ENCODE assay signal across 18 cellular contexts in the genomic region with DNA sequence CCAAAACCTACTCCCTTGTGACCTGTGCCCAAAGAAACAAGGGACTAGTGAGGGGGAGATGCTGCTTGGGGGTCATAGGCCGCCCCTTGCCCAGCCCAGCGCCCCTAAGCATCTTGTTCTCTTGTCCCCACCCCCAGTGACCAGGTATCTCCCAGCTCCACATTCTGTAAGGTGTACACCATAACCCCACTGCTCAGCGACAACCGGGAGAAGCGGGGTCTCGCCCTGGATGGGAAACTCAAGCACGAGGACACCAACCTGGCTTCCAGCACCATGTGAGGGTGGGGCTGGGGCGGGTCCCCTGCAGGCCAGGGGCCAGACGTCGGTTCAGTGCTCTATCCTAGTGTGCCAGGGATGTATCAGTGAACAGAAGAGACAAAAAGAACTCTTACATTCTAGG. TPM values are rescaled to one million over a fixed set of nuclear protein-coding genes. Genes with fewer than 3 reads are reported as not detected.
DNase-seq lines count a peak whose midpoint lies in the region; ATAC-seq, FAIRE-seq and TF ChIP-seq lines count a peak whose summit lies in the region.
"Had no signal": no experiment of that assay in that cellular context is flagged by ENCODE, and none has a peak within 500 bp of the region (broad histone marks: within the 10 kb centered on the region; RNA-seq: fewer than 3 reads in every experiment).

No MANE protein-coding gene starts in this region.

- no peak for TF ChIP-seq EP300 in A549 (IDR thresholded peaks at IDR 0.05)
- no peak for TF ChIP-seq EP300 in gastroesophageal sphincter (IDR thresholded peaks at IDR 0.05)
- TF ChIP-seq EP300 in upper lobe of left lung (IDR thresholded peaks at IDR 0.05): no peak

- H3K27me3 ChIP-seq in PC-9 (ENCODE audit: insufficient read depth, low read depth): no peaks in the 10 kb centered on the region
- no peaks in the 10 kb centered on the region for H3K27me3 ChIP-seq in gastroesophageal sphincter
- no peaks in the 10 kb centered on the region for H3K27me3 ChIP-seq in upper lobe of left lung

- no peaks in the 10 kb centered on the region for H3K79me2 ChIP-seq in PC-9 (ENCODE audit: low read depth)

- ATAC-seq in activated CD4-positive, alpha-beta T cell treated with anti-CD3 and anti-CD28 coated beads for 36 hours: no peak
- ATAC-seq in A549 (no peak; a peak in 2 of 6 replicates), gastroesophageal sphincter (no peak), upper lobe of left lung (ENCODE audit: low FRiP score in 2 of 2) (no peak)
- no peak for ATAC-seq in natural killer cell treated with Interleukin-12 subunit alpha and Interleukin-12 subunit beta and Interleukin-15 and Interleukin-18, amount 100 ng/mL, for 72 hours

- BruUV-seq in PC-9 (replicated peaks; lab: Mats Ljungman, UMichigan): TSS peak; percentile 70

- H3K4me1 ChIP-seq in A549 (peaks cover 56% of the 10 kb centered on the region), PC-9 (replicated peaks; ENCODE audit: insufficient read depth) (peaks cover 24% of the 10 kb centered on the region), gastroesophageal sphincter (peaks cover 0 to 4% (median 0%) of the 10 kb centered on the region in 3 donors), upper lobe of left lung (peaks cover 0 to 26% (median 10%) of the 10 kb centered on the region in 4 donors)
- H3K4me1 ChIP-seq: HAP-1 had no signal

- peaks cover 14% of the 10 kb centered on the region for H3K4me1 Mint-ChIP-seq in activated CD4-positive, alpha-beta T cell treated with anti-CD3 and anti-CD28 coated beads for 36 hours
- H3K4me1 Mint-ChIP-seq in natural killer cell treated with Interleukin-12 subunit alpha and Interleukin-12 subunit beta and Interleukin-15 and Interleukin-18, amount 100 ng/mL, for 72 hours (ENCODE audit: low read depth in 2 of 2): peaks cover 72 to 76% of the 10 kb centered on the region in 2 donors

- H3K4me3 Mint-ChIP-seq in activated CD4-positive, alpha-beta T cell treated with anti-CD3 and anti-CD28 coated beads for 36 hours: no peak overlapping the region
- H3K4me3 Mint-ChIP-seq in natural killer cell treated with Interleukin-12 subunit alpha and Interleukin-12 subunit beta and Interleukin-15 and Interleukin-18, amount 100 ng/mL, for 72 hours: peak overlapping the region; percentile 83

- POLR2A ChIA-PET in activated CD4-positive, alpha-beta T cell treated with anti-CD3 and anti-CD28 coated beads for 36 hours (lab: Charles Lee): no interaction called here
- POLR2A ChIA-PET in A549 (lab: Yijun Ruan, JAX): interaction anchor here (0.7 to 3.6 kb wide), 4 partner anchors 9 to 223 kb away, joined by 3 to 25 read pairs (median 8); a partner anchor contains a TSS
- POLR2A ChIA-PET in PC-9 (lab: Charles Lee; ENCODE audit: unreplicated experiment): interaction anchor here (0.7 kb wide), 2 partner anchors 71 to 187 kb away, joined by 3 read pairs; no protein-coding TSS in a partner anchor

- no peak for TF ChIP-seq POLR2A in A549 (IDR thresholded peaks at IDR 0.05; ENCODE audit: low read length)
- no peak for TF ChIP-seq POLR2A in gastroesophageal sphincter (IDR thresholded peaks at IDR 0.05)
- no peak for TF ChIP-seq POLR2A in upper lobe of left lung (IDR thresholded peaks at IDR 0.05)

- peak overlapping the region; percentile 85 to 90 for H3K27ac ChIP-seq in A549
- no peak overlapping the region for H3K27ac ChIP-seq in PC-9
- no peak overlapping the region for H3K27ac ChIP-seq in gastroesophageal sphincter
- peak overlapping the region in 1 of 4 donors; percentile 34 for H3K27ac ChIP-seq in upper lobe of left lung
- H3K27ac ChIP-seq: C4-2B had no signal

- no peaks in the 10 kb centered on the region for H3K9me3 Mint-ChIP-seq in activated CD4-positive, alpha-beta T cell treated with anti-CD3 and anti-CD28 coated beads for 36 hours (ENCODE audit: low read depth)
- H3K9me3 Mint-ChIP-seq in natural killer cell treated with Interleukin-12 subunit alpha and Interleukin-12 subunit beta and Interleukin-15 and Interleukin-18, amount 100 ng/mL, for 72 hours: no peaks in the 10 kb centered on the region

- FAIRE-seq in A549 (lab: Jason Lieb, UNC): no peak
- FAIRE-seq: GM18507, RCC 7860 had no signal

- no peaks in the 10 kb centered on the region for H3K9me2 ChIP-seq in PC-9 (ENCODE audit: insufficient read depth)

- H3K36me3 Mint-ChIP-seq in activated CD4-positive, alpha-beta T cell treated with anti-CD3 and anti-CD28 coated beads for 36 hours (ENCODE audit: low read depth): peaks cover 32% of the 10 kb centered on the region
- peaks cover 34% of the 10 kb centered on the region for H3K36me3 Mint-ChIP-seq in natural killer cell treated with Interleukin-12 subunit alpha and Interleukin-12 subunit beta and Interleukin-15 and Interleukin-18, amount 100 ng/mL, for 72 hours

- no peak for DNase-seq in activated CD4-positive, alpha-beta T cell treated with anti-CD3 and anti-CD28 coated beads for 36 hours
- no peak for DNase-seq in activated CD4-positive, alpha-beta T cell treated with anti-CD3 and anti-CD28 coated beads, Interleukin-2, amount 50 U/mL, for 1 hour
- DNase-seq in A549 (ENCODE audit: low read depth in 1 of 2, low spot score in 1 of 2) (no peak), PC-9 (no peak), retina (no peak), upper lobe of left lung (no peak)
- peak; percentile 37 for DNase-seq in natural killer cell treated with Interleukin-12 subunit alpha and Interleukin-12 subunit beta and Interleukin-15 and Interleukin-18, amount 100 ng/mL, for 72 hours (ENCODE audit: low spot score)
- DNase-seq: 8988T, MV-4-11, NCI-H1417 treated with DMSO at 0.1 percent for 48 hours, NCI-H2029, NCI-H510A had no signal

- H3K36me3 ChIP-seq in PC-9 (ENCODE audit: low read depth) (no peaks in the 10 kb centered on the region), gastroesophageal sphincter (peaks cover 0 to 56% of the 10 kb centered on the region in 2 donors), upper lobe of left lung (peaks cover 3 to 49% (median 39%) of the 10 kb centered on the region in 4 donors)

- 67% methylated on average over 9 of the region's 10 CpGs for WGBS in A549 (ENCODE audit: missing lambda C conversion rate)
- WGBS in gastroesophageal sphincter (ENCODE audit: low coverage in 1 of 2), 2 donors: 100% methylated on average over 1 of the region's 10 CpGs; no CpG with 5 or more reads in 1 of the 2 donors
- 84 to 87% methylated on average over 10 of the region's 10 CpGs for WGBS in upper lobe of left lung, 2 donors

- H3K9me3 ChIP-seq in A549 (no peaks in the 10 kb centered on the region), PC-9 (ENCODE audit: insufficient read depth, low read depth) (no peaks in the 10 kb centered on the region), gastroesophageal sphincter (no peaks in the 10 kb centered on the region), upper lobe of left lung (no peaks in the 10 kb centered on the region)
- H3K9me3 ChIP-seq: HAP-1 had no signal

- TF ChIP-seq RAD21 in A549 (conservative IDR thresholded peaks at IDR 0.05 in 1 of 2, IDR thresholded peaks at IDR 0.05 in 1 of 2): no peak

- CTCF ChIA-PET in activated CD4-positive, alpha-beta T cell treated with anti-CD3 and anti-CD28 coated beads for 36 hours (lab: Charles Lee): no interaction called here
- CTCF ChIA-PET in A549 (lab: Yijun Ruan, JAX) (interaction anchor here (0.9 to 8.9 kb wide), 4 partner anchors 10 to 70 kb away, joined by 3 to 57 read pairs (median 37); a partner anchor contains a TSS), PC-9 (lab: Charles Lee) (interaction anchor here (0.5 kb wide), 1 partner anchor 520 kb away, joined by 3 read pairs; no protein-coding TSS in a partner anchor)

- peak overlapping the region; percentile 40 for H3K27ac Mint-ChIP-seq in activated CD4-positive, alpha-beta T cell treated with anti-CD3 and anti-CD28 coated beads for 36 hours
- peak overlapping the region; percentile 94 to 99 for H3K27ac Mint-ChIP-seq in natural killer cell treated with Interleukin-12 subunit alpha and Interleukin-12 subunit beta and Interleukin-15 and Interleukin-18, amount 100 ng/mL, for 72 hours

- H2AFZ ChIP-seq in PC-9: no peak overlapping the region

- intact Hi-C loops in activated CD4-positive, alpha-beta T cell treated with anti-CD3 and anti-CD28 coated beads for 36 hours (cut with DNase I, micrococcal nuclease): no loop called here
- intact Hi-C loops in PC-9 (cut with micrococcal nuclease; ENCODE audit: unreplicated experiment): no loop called here

- H3K4me3 ChIP-seq in A549: no peak overlapping the region
- no peak overlapping the region for H3K4me3 ChIP-seq in PC-9
- no peak overlapping the region for H3K4me3 ChIP-seq in gastroesophageal sphincter
- no peak overlapping the region for H3K4me3 ChIP-seq in upper lobe of left lung
- H3K4me3 ChIP-seq: HAP-1 had no signal

- H3K27me3 Mint-ChIP-seq in activated CD4-positive, alpha-beta T cell treated with anti-CD3 and anti-CD28 coated beads for 36 hours: no peaks in the 10 kb centered on the region
- no peaks in the 10 kb centered on the region for H3K27me3 Mint-ChIP-seq in natural killer cell treated with Interleukin-12 subunit alpha and Interleukin-12 subunit beta and Interleukin-15 and Interleukin-18, amount 100 ng/mL, for 72 hours

- H4K20me1 ChIP-seq in PC-9 (ENCODE audit: insufficient read depth): no peaks in the 10 kb centered on the region

- peaks cover 25% of the 10 kb centered on the region for H3F3A ChIP-seq in PC-9 (ENCODE audit: insufficient read depth, low read depth)

- no peak for TF ChIP-seq CTCF in A549 (IDR thresholded peaks at IDR 0.05)
- no peak for TF ChIP-seq CTCF in PC-9 (conservative IDR thresholded peaks at IDR 0.05)
- TF ChIP-seq CTCF in gastroesophageal sphincter (IDR thresholded peaks at IDR 0.05): no peak
- no peak for TF ChIP-seq CTCF in upper lobe of left lung (IDR thresholded peaks at IDR 0.05)

- H3K4me2 ChIP-seq in A549: peak overlapping the region; percentile 87
- no peak overlapping the region for H3K4me2 ChIP-seq in PC-9

RNA-seq across cellular contexts. Expression of a gene that starts 8.7 kb away (rescaled TPM):
- total RNA-seq in activated CD4-positive, alpha-beta T cell treated with anti-CD3 and anti-CD28 coated beads for 36 hours: 100 to 1,000 TPM; 168 to 175 TPM
- 73.1 and 74.9 TPM in 2 replicates for polyA plus RNA-seq in A549 (2011; rRNA removed)
- 90.8 and 96.8 TPM in 2 replicates for polyA plus RNA-seq in A549 (2012; cell fraction: cytosol; rRNA removed)
- 107 and 116 TPM in 2 replicates for polyA plus RNA-seq in A549 (2012; cell fraction: nucleus; rRNA removed)
- polyA plus RNA-seq in A549 (2017; fragmentation: RNase III; extraction: RNeasy Plus Mini Kit Qiagen cat#74134 plus additional on column Dnase treatment): 61.0 to 68.2 TPM (median 67.8 TPM) in 3 replicates
- 66.9 and 67.5 TPM in 2 replicates for polyA minus RNA-seq in A549 (2011; rRNA and poly(A)+ RNA removed)
- 79.7 and 110 TPM in 2 replicates for total RNA-seq in PC-9 (2021)
- 100 to 1,000 TPM; 834 to 935 TPM for total RNA-seq in natural killer cell treated with Interleukin-12 subunit alpha and Interleukin-12 subunit beta and Interleukin-15 and Interleukin-18, amount 100 ng/mL, for 72 hours
- total RNA-seq in gastroesophageal sphincter: 10 to 100 TPM; 18.7 to 33.6 (median 28.5) TPM
- total RNA-seq in upper lobe of left lung: 100 to 1,000 TPM in 5 of 6 donors, 10 to 100 TPM in 1; 67.3 to 336 (median 176) TPM

RNA-seq across cellular contexts. Expression of a gene that starts 12.1 kb away (rescaled TPM):
- 10 to 100 TPM; 16.7 to 22.9 TPM for total RNA-seq in activated CD4-positive, alpha-beta T cell treated with anti-CD3 and anti-CD28 coated beads for 36 hours
- 57.2 and 74.0 TPM in 2 replicates for polyA plus RNA-seq in A549 (2011; rRNA removed)
- polyA plus RNA-seq in A549 (2012; cell fraction: cytosol; rRNA removed): 82.5 and 94.8 TPM in 2 replicates
- 50.0 and 54.4 TPM in 2 replicates for polyA plus RNA-seq in A549 (2012; cell fraction: nucleus; rRNA removed)
- 52.6 to 62.5 TPM (median 58.1 TPM) in 3 replicates for polyA plus RNA-seq in A549 (2017; fragmentation: RNase III; extraction: RNeasy Plus Mini Kit Qiagen cat#74134 plus additional on column Dnase treatment)
- 32.2 and 41.0 TPM in 2 replicates for polyA minus RNA-seq in A549 (2011; rRNA and poly(A)+ RNA removed)
- 19.6 and 19.7 TPM in 2 replicates for total RNA-seq in PC-9 (2021)
- 10 to 100 TPM; 27.2 to 34.6 TPM for total RNA-seq in natural killer cell treated with Interleukin-12 subunit alpha and Interleukin-12 subunit beta and Interleukin-15 and Interleukin-18, amount 100 ng/mL, for 72 hours
- total RNA-seq in gastroesophageal sphincter: 10 to 100 TPM; 21.9 to 28.9 (median 22.7) TPM
- total RNA-seq in upper lobe of left lung: 10 to 100 TPM; 18.4 to 33.4 (median 24.2) TPM

RNA-seq across cellular contexts. Expression of a gene that starts 15.2 kb away (rescaled TPM):
- total RNA-seq in activated CD4-positive, alpha-beta T cell treated with anti-CD3 and anti-CD28 coated beads for 36 hours: 100 to 1,000 TPM in 1 of 2 experiments, 10 to 100 TPM in 1; 94.1 to 102 TPM
- polyA plus RNA-seq in A549 (2011; rRNA removed): 30.2 and 35.5 TPM in 2 replicates
- 46.1 and 63.3 TPM in 2 replicates for polyA plus RNA-seq in A549 (2012; cell fraction: cytosol; rRNA removed)
- polyA plus RNA-seq in A549 (2012; cell fraction: nucleus; rRNA removed): 173 and 242 TPM in 2 replicates
- polyA plus RNA-seq in A549 (2017; fragmentation: RNase III; extraction: RNeasy Plus Mini Kit Qiagen cat#74134 plus additional on column Dnase treatment): 52.5 to 60.0 TPM (median 56.1 TPM) in 3 replicates
- 55.6 and 68.2 TPM in 2 replicates for polyA minus RNA-seq in A549 (2011; rRNA and poly(A)+ RNA removed)
- 99.6 and 106 TPM in 2 replicates for total RNA-seq in PC-9 (2021)
- total RNA-seq in natural killer cell treated with Interleukin-12 subunit alpha and Interleukin-12 subunit beta and Interleukin-15 and Interleukin-18, amount 100 ng/mL, for 72 hours: 100 to 1,000 TPM in 1 of 2 donors, 10 to 100 TPM in 1; 76.9 to 161 TPM
- total RNA-seq in gastroesophageal sphincter: 10 to 100 TPM; 23.7 to 53.4 (median 28.5) TPM
- total RNA-seq in upper lobe of left lung: 10 to 100 TPM; 14.6 to 67.1 (median 34.2) TPM

RNA-seq across cellular contexts. Expression of a gene that starts 20.5 kb away (rescaled TPM):
- total RNA-seq in activated CD4-positive, alpha-beta T cell treated with anti-CD3 and anti-CD28 coated beads for 36 hours: under 1 TPM; 0.09 to 0.11 TPM
- 0.15 and 0.16 TPM in 2 replicates for polyA plus RNA-seq in A549 (2011; rRNA removed)
- polyA plus RNA-seq in A549 (2012; cell fraction: cytosol; rRNA removed): 0.13 and 0.22 TPM in 2 replicates
- polyA plus RNA-seq in A549 (2012; cell fraction: nucleus; rRNA removed): 0.96 and 1.1 TPM in 2 replicates
- 0.19 to 0.22 TPM (median 0.20 TPM) in 3 replicates for polyA plus RNA-seq in A549 (2017; fragmentation: RNase III; extraction: RNeasy Plus Mini Kit Qiagen cat#74134 plus additional on column Dnase treatment)
- 0.24 and 0.50 TPM in 2 replicates for polyA minus RNA-seq in A549 (2011; rRNA and poly(A)+ RNA removed)
- total RNA-seq in PC-9 (2021): 2.3 and 5.4 TPM in 2 replicates
- total RNA-seq in natural killer cell treated with Interleukin-12 subunit alpha and Interleukin-12 subunit beta and Interleukin-15 and Interleukin-18, amount 100 ng/mL, for 72 hours: 1 to 10 TPM; 1.0 to 2.3 TPM
- total RNA-seq in gastroesophageal sphincter: 1 to 10 TPM in 1 of 4 donors, under 1 TPM in 2, not detected in 1; 0.31 to 1.2 (median 0.67) TPM
- 10 to 100 TPM in 4 of 6 donors, 1 to 10 TPM in 2; 3.5 to 22.8 (median 11.9) TPM for total RNA-seq in upper lobe of left lung
- total RNA-seq: HT1080 had no signal

RNA-seq across cellular contexts. Expression of a gene that starts 20.6 kb away (rescaled TPM):
- 1 to 10 TPM; 1.7 to 2.5 TPM for total RNA-seq in activated CD4-positive, alpha-beta T cell treated with anti-CD3 and anti-CD28 coated beads for 36 hours
- polyA plus RNA-seq in A549 (2011; rRNA removed): 13.8 and 20.5 TPM in 2 replicates
- polyA plus RNA-seq in A549 (2012; cell fraction: cytosol; rRNA removed): 10.8 and 15.6 TPM in 2 replicates
- polyA plus RNA-seq in A549 (2012; cell fraction: nucleus; rRNA removed): 6.1 and 7.0 TPM in 2 replicates
- polyA plus RNA-seq in A549 (2017; fragmentation: RNase III; extraction: RNeasy Plus Mini Kit Qiagen cat#74134 plus additional on column Dnase treatment): 9.1 to 11.2 TPM (median 10.1 TPM) in 3 replicates
- 11.3 and 20.5 TPM in 2 replicates for polyA minus RNA-seq in A549 (2011; rRNA and poly(A)+ RNA removed)
- total RNA-seq in PC-9 (2021): 52.4 and 60.2 TPM in 2 replicates
- total RNA-seq in natural killer cell treated with Interleukin-12 subunit alpha and Interleukin-12 subunit beta and Interleukin-15 and Interleukin-18, amount 100 ng/mL, for 72 hours: 10 to 100 TPM; 22.6 to 46.3 TPM
- total RNA-seq in gastroesophageal sphincter: 10 to 100 TPM in 2 of 4 donors, 1 to 10 TPM in 2; 5.3 to 11.6 (median 8.3) TPM
- total RNA-seq in upper lobe of left lung: 100 to 1,000 TPM in 3 of 6 donors, 10 to 100 TPM in 3; 62.9 to 281 (median 122) TPM

Comparison
In these comparisons a context has a peak if more than half of its experiments do, and no peak if none do; other contexts are left out.
1. H3K27ac ChIP-seq: peak in A549 (2 of 2); none in PC-9 (single experiment) and gastroesophageal sphincter (0 of 4).